In the genomic region with DNA sequence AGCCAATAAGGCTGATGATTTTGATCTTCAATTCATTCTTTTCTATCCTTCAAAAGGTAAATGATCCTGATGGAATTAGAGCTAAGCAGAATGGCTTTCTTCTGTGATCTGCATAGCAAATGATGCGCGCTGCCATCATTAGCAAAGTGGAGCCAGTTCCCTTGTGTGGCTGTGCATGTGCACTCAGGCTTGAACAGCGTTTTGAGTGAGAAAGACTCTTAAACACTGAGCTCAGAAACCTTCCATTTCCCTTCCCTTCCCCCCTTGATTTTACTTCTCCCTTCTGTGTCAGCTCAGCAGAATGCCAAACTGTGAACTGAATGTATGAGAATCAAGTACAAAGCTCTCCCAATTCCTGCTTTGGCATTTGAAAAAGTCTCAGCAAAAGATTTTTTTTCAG, we compare ENCODE assay signal across 12 cellular contexts.
DNase-seq lines count a peak whose midpoint lies in the region; ATAC-seq and TF ChIP-seq lines count a peak whose summit lies in the region.
"Had no signal": no experiment of that assay in that cellular context is flagged by ENCODE, and none has a peak within 500 bp of the region (broad histone marks: within the 10 kb centered on the region; RNA-seq: fewer than 3 reads in every experiment).

No MANE protein-coding gene starts in this region.

- no peaks in the 10 kb centered on the region for H3K36me3 Mint-ChIP-seq in activated CD4-positive, alpha-beta memory T cell treated with anti-CD3 and anti-CD28 coated beads for 36 hours

- DNase-seq in OCI-LY7 (ENCODE audit: low spot score) (peak; percentile 12), mesendoderm (no peak), hepatocyte (ENCODE audit: low spot score) (no peak), DMS53 treated with DMSO at 0.1 percent for 48 hours (lab: John Stamatoyannopoulos, UW; ENCODE audit: unreplicated experiment) (no peak), mucosa of gallbladder (ENCODE audit: low spot score) (no peak)
- no peak for DNase-seq in activated CD4-positive, alpha-beta memory T cell treated with anti-CD3 and anti-CD28 coated beads for 36 hours
- DNase-seq: activated CD8-positive, alpha-beta T cell treated with anti-CD3 and anti-CD28 coated beads for 36 hours; NCI-H1930; NCI-H748 treated with DMSO at 0.1 percent for 48 hours; T1000 had no signal

- H3K9me3 Mint-ChIP-seq in activated CD4-positive, alpha-beta memory T cell treated with anti-CD3 and anti-CD28 coated beads for 36 hours, result no peaks in the 10 kb centered on the region
- H3K9me3 Mint-ChIP-seq: activated CD8-positive, alpha-beta T cell treated with anti-CD3 and anti-CD28 coated beads for 36 hours had no signal

- H3K4me2 ChIP-seq in OCI-LY7 (ENCODE audit: low read length) (0 out of 2 replicates have a peak overlapping the region, but pooled peaks have one; percentile 7), mesendoderm (ENCODE audit: low read length) (no peak overlapping the region), hepatocyte (no peak overlapping the region)

- H3K9me3 ChIP-seq in OCI-LY7 (ENCODE audit: low read length) (no peaks in the 10 kb centered on the region), hepatocyte (ENCODE audit: low read depth) (no peaks in the 10 kb centered on the region)

- intact Hi-C loops in OCI-LY7 (cut with micrococcal nuclease; ENCODE audit: unreplicated experiment), result loop anchor here (10.0 kb wide), 1 partner anchor 55 kb away; no protein-coding TSS in a partner anchor
- intact Hi-C loops in activated CD4-positive, alpha-beta memory T cell treated with anti-CD3 and anti-CD28 coated beads for 36 hours (cut with micrococcal nuclease), result no loop called here

- no peak overlapping the region for H3K18ac ChIP-seq in mesendoderm (ENCODE audit: low read length)

- H2BK120ac ChIP-seq in mesendoderm (ENCODE audit: low read depth, low read length), result no peak overlapping the region

- no peaks in the 10 kb centered on the region for H3K4me1 ChIP-seq in OCI-LY7 (ENCODE audit: insufficient read depth, low read length, poor library complexity, severe bottlenecking)
- H3K4me1 ChIP-seq in mesendoderm (ENCODE audit: control insufficient read depth, low read depth, low read length), result no peaks in the 10 kb centered on the region
- no peaks in the 10 kb centered on the region for H3K4me1 ChIP-seq in hepatocyte (ENCODE audit: insufficient read depth)

- no peak overlapping the region for H2BK5ac ChIP-seq in mesendoderm (ENCODE audit: low read length)

- H4K5ac ChIP-seq in mesendoderm (ENCODE audit: low read length), result no peak overlapping the region

- H3K4me3 ChIP-seq in OCI-LY7 (ENCODE audit: low read depth, low read length, poor library complexity, severe bottlenecking) (no peak overlapping the region), mesendoderm (ENCODE audit: low read length) (no peak overlapping the region), hepatocyte (no peak overlapping the region)

- WGBS in mesendoderm (ENCODE audit: extremely low coverage, insufficient coverage, low lambda C conversion rate), result no CpG with 5 or more reads among the region's 3 CpGs
- 83% methylated on average over 3 of the region's 3 CpGs for WGBS in hepatocyte (ENCODE audit: low lambda C conversion rate, missing lambda C conversion rate)

- H3K9ac ChIP-seq in mesendoderm (ENCODE audit: low read length), result no peak overlapping the region

- CTCF ChIA-PET in OCI-LY7 (lab: Charles Lee; ENCODE audit: unreplicated experiment), result no interaction called here
- CTCF ChIA-PET in activated CD4-positive, alpha-beta memory T cell treated with anti-CD3 and anti-CD28 coated beads for 36 hours (lab: Charles Lee), result no interaction called here

- H4K8ac ChIP-seq in mesendoderm (ENCODE audit: low read depth, low read length), result no peak overlapping the region

- H3K4me3 Mint-ChIP-seq in activated CD4-positive, alpha-beta memory T cell treated with anti-CD3 and anti-CD28 coated beads for 36 hours, result no peak overlapping the region
- H3K4me3 Mint-ChIP-seq: activated CD8-positive, alpha-beta T cell treated with anti-CD3 and anti-CD28 coated beads for 36 hours had no signal

- POLR2A ChIA-PET in OCI-LY7 (lab: Charles Lee), result no interaction called here
- POLR2A ChIA-PET in activated CD4-positive, alpha-beta memory T cell treated with anti-CD3 and anti-CD28 coated beads for 36 hours (lab: Charles Lee), result no interaction called here

- H3K4ac ChIP-seq in mesendoderm (ENCODE audit: low read depth, low read length), result no peak overlapping the region

- TF ChIP-seq CTCF in OCI-LY7 (conservative IDR thresholded peaks at IDR 0.05; ENCODE audit: low read length) (no peak), hepatocyte (IDR thresholded peaks at IDR 0.05; ENCODE audit: poor library complexity) (no peak)

- no peak overlapping the region for H3K27ac ChIP-seq in OCI-LY7 (ENCODE audit: low read depth, low read length, poor library complexity, severe bottlenecking)
- no peak overlapping the region for H3K27ac ChIP-seq in mesendoderm (ENCODE audit: low read depth, low read length)
- no peak overlapping the region for H3K27ac ChIP-seq in hepatocyte

- H2AFZ ChIP-seq in OCI-LY7 (ENCODE audit: low read length), result no peak overlapping the region
- no peak overlapping the region for H2AFZ ChIP-seq in hepatocyte

- no peaks in the 10 kb centered on the region for H3K27me3 ChIP-seq in mesendoderm (ENCODE audit: insufficient read depth, low read length, poor library complexity)
- H3K27me3 ChIP-seq in hepatocyte, result no peaks in the 10 kb centered on the region

- no peaks in the 10 kb centered on the region for H3K79me1 ChIP-seq in mesendoderm (ENCODE audit: low read length)

- H3K9me2 ChIP-seq in OCI-LY7 (ENCODE audit: insufficient read depth, low read length) (no peaks in the 10 kb centered on the region), hepatocyte (replicated peaks; ENCODE audit: insufficient read depth) (no peaks in the 10 kb centered on the region)

- H3K79me2 ChIP-seq in OCI-LY7 (ENCODE audit: insufficient read depth, low read depth, low read length) (no peaks in the 10 kb centered on the region), mesendoderm (ENCODE audit: control insufficient read depth, insufficient read depth, low read length) (no peaks in the 10 kb centered on the region), hepatocyte (no peaks in the 10 kb centered on the region)

- no peak overlapping the region for H2BK15ac ChIP-seq in mesendoderm (replicated peaks; ENCODE audit: low read depth)

- no peak overlapping the region for H3K27ac Mint-ChIP-seq in activated CD4-positive, alpha-beta memory T cell treated with anti-CD3 and anti-CD28 coated beads for 36 hours
- H3K27ac Mint-ChIP-seq: activated CD8-positive, alpha-beta T cell treated with anti-CD3 and anti-CD28 coated beads for 36 hours had no signal

- no peaks in the 10 kb centered on the region for H3K36me3 ChIP-seq in OCI-LY7 (ENCODE audit: insufficient read depth, low read length)
- no peaks in the 10 kb centered on the region for H3K36me3 ChIP-seq in mesendoderm (ENCODE audit: control insufficient read depth, insufficient read depth, low read length)
- no peaks in the 10 kb centered on the region for H3K36me3 ChIP-seq in hepatocyte (replicated peaks; ENCODE audit: insufficient read depth, low read depth)

- H3K27me3 Mint-ChIP-seq in activated CD4-positive, alpha-beta memory T cell treated with anti-CD3 and anti-CD28 coated beads for 36 hours, result no peaks in the 10 kb centered on the region
- H3K27me3 Mint-ChIP-seq: activated CD8-positive, alpha-beta T cell treated with anti-CD3 and anti-CD28 coated beads for 36 hours had no signal

- no TSS peak for BruUV-seq in OCI-LY7 (replicated peaks; lab: Mats Ljungman, UMichigan)

- no peak overlapping the region for H3K56ac ChIP-seq in mesendoderm (ENCODE audit: low read length)

- ATAC-seq in GM18858 (IDR thresholded peaks at IDR 0.05; ENCODE audit: unreplicated experiment) (peak; percentile 79), HG02870 (IDR thresholded peaks at IDR 0.05; ENCODE audit: unreplicated experiment) (peak; percentile 73)
- ATAC-seq: activated CD8-positive, alpha-beta T cell treated with anti-CD3 and anti-CD28 coated beads for 36 hours had no signal

- H3K23ac ChIP-seq in mesendoderm (ENCODE audit: low read length), result peak overlapping the region; percentile 7

- H2AK5ac ChIP-seq in mesendoderm (ENCODE audit: low read length), result no peak overlapping the region

- H4K20me1 ChIP-seq in OCI-LY7 (ENCODE audit: insufficient read depth, low read length), result no peaks in the 10 kb centered on the region
- no peaks in the 10 kb centered on the region for H4K20me1 ChIP-seq in hepatocyte (ENCODE audit: insufficient read depth, poor library complexity, severe bottlenecking)

- no peaks in the 10 kb centered on the region for H3K4me1 Mint-ChIP-seq in activated CD4-positive, alpha-beta memory T cell treated with anti-CD3 and anti-CD28 coated beads for 36 hours (ENCODE audit: low read depth)
